Comparison of ENCODE assay signal across 8 cellular contexts in genomic region chr2:28567076-28567471, GRCh38.
A peak's percentile ranks its signal among the peaks of the same experiment; 100 is the strongest.
DNase-seq lines count a peak whose midpoint lies in the region.

No MANE protein-coding gene starts in this region.

- peak; percentile 57 for DNase-seq in NCI-H2196 (lab: John Stamatoyannopoulos, UW; ENCODE audit: unreplicated experiment)
- no peak for DNase-seq in NCI-H2196 treated with DMSO at 0.1 percent for 48 hours (lab: John Stamatoyannopoulos, UW; ENCODE audit: unreplicated experiment)
- DNase-seq in NCI-H1417 (lab: John Stamatoyannopoulos, UW): peak in 2 of 3 experiments; percentile 79 to 92
- no peak for DNase-seq in NCI-H187 treated with DMSO at 0.1 percent for 48 hours (lab: John Stamatoyannopoulos, UW)
- no peak for DNase-seq in mesenteric fat pad (ENCODE audit: low spot score)

- H3K9me3 ChIP-seq in iPS-18c (ENCODE audit: control insufficient read depth, insufficient read depth, low read length): no peaks in the 10 kb centered on the region
- H3K9me3 ChIP-seq in skeletal muscle tissue (ENCODE audit: control insufficient read depth in 3 of 3, low read length in 3 of 3): no peaks in the 10 kb centered on the region

- H3K27ac ChIP-seq in angular gyrus (ENCODE audit: low read depth, low read length) (peak overlapping the region; percentile 23), skeletal muscle tissue (ENCODE audit: low read depth, low read length) (peak overlapping the region; percentile 68)

- peak overlapping the region; percentile 77 to 83 (median 79) for H3K9ac ChIP-seq in skeletal muscle tissue (ENCODE audit: low read depth in 1 of 3, low read length in 3 of 3)

- H3K27me3 ChIP-seq in skeletal muscle tissue (ENCODE audit: control insufficient read depth in 3 of 3, insufficient read depth in 3 of 3, low read length in 3 of 3): no peaks in the 10 kb centered on the region

- peaks cover 13 to 17% (median 14%) of the 10 kb centered on the region in 3 donors for H3K4me1 ChIP-seq in skeletal muscle tissue (ENCODE audit: control insufficient read depth in 3 of 3, insufficient read depth in 3 of 3, low read length in 3 of 3)

- H3K4me3 ChIP-seq in iPS-18c (ENCODE audit: insufficient read depth, low read depth, low read length) (peak overlapping the region; percentile 51), skeletal muscle tissue (ENCODE audit: low read length in 3 of 3) (peak overlapping the region; percentile 72 to 84 (median 79))

- no peaks in the 10 kb centered on the region for H3K36me3 ChIP-seq in skeletal muscle tissue (ENCODE audit: control insufficient read depth in 3 of 3, insufficient read depth in 3 of 3, low read length in 3 of 3)

Comparison
In these comparisons a context has a peak if more than half of its experiments do, and no peak if none do; other contexts are left out.
1. DNase-seq: peak in NCI-H2196 (single experiment) and NCI-H1417 (2 of 3); none in NCI-H2196 treated with DMSO at 0.1 percent for 48 hours (single experiment), NCI-H187 treated with DMSO at 0.1 percent for 48 hours (single experiment) and mesenteric fat pad (single experiment).